18 cellular contexts compared by ENCODE assay signal in the genomic region with DNA sequence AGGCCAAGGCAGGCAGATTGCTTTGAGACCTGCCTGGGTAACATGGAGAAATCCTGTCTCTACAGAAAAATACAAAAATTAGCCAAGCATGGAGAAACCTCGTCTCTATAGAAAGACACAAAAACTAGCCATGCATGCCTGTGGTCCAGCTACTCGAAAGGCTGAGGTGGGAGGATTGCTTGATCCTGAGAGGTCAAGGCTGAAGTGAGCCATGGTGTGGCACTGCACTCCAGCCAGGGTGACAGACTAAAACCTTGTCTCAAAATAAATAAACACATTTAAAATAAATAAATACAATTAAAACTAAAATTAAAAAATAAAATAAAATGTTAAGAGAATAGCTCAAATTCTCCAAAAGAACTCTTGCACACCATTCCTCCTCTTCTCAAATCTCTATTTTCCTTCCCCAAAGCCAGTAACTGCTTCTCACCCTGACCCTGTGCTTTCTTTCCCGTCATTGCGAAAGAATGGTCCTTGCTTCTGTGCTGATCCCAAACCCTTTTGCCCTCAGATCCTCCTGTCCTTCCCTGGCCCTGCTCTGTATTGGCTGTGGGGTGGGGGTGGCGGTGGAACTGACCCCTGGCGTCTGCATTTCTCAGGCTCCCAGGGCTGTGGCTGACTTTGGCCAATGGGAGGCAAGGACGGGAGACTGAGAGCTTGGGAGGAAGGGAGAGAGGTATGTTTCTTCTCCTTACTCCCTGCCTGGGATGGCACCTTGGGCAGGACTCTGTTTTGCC. TPM values are rescaled to one million over a fixed set of nuclear protein-coding genes. Genes with fewer than 3 reads are reported as not detected.
A peak's percentile ranks its signal among the peaks of the same experiment; 100 is the strongest.
DNase-seq lines count a peak whose midpoint lies in the region; ATAC-seq, FAIRE-seq and TF ChIP-seq lines count a peak whose summit lies in the region.
"Had no signal": no experiment of that assay in that cellular context is flagged by ENCODE, and none has a peak within 500 bp of the region (broad histone marks: within the 10 kb centered on the region; RNA-seq: fewer than 3 reads in every experiment).

No MANE protein-coding gene starts in this region.

- H2AK5ac ChIP-seq in H9 (ENCODE audit: insufficient read length, low read length) (no peak overlapping the region), mesendoderm (ENCODE audit: low read length) (no peak overlapping the region)

- H2BK5ac ChIP-seq in H9 (ENCODE audit: insufficient read length, low read length), result no peak overlapping the region
- no peak overlapping the region for H2BK5ac ChIP-seq in mesendoderm (ENCODE audit: low read length)

- H3K27me3 ChIP-seq in CD4-positive, alpha-beta T cell (ENCODE audit: control insufficient read depth, insufficient read depth, low read length), result no peaks in the 10 kb centered on the region
- H3K27me3 ChIP-seq in H9 (ENCODE audit: insufficient read depth, low read length) (no peaks in the 10 kb centered on the region), K562 (ENCODE audit: control insufficient read depth in 2 of 2, insufficient read depth in 2 of 2, low read length in 2 of 2) (no peaks in the 10 kb centered on the region), mesendoderm (ENCODE audit: insufficient read depth, low read length, poor library complexity) (no peaks in the 10 kb centered on the region), SJCRH30 (no peaks in the 10 kb centered on the region), esophagus muscularis mucosa (peaks cover 0 to 5% (median 0%) of the 10 kb centered on the region in 4 donors)

- CTCF ChIA-PET in CD4-positive, alpha-beta T cell (lab: Charles Lee), result interaction anchor here (1.6 kb wide), 1 partner anchor 23 kb away, joined by 4 read pairs; no protein-coding TSS in a partner anchor
- CTCF ChIA-PET in K562 (lab: Yijun Ruan, JAX; ENCODE audit: low intra/inter-chr PET ratio), result no interaction called here

- H3K56ac ChIP-seq in H9 (ENCODE audit: insufficient read length, low read depth, low read length) (no peak overlapping the region), mesendoderm (ENCODE audit: low read length) (peak overlapping the region; percentile 30)

- H3K36me3 ChIP-seq in K562 (ENCODE audit: control insufficient read depth, insufficient read depth, low read length) (peaks cover 62% of the 10 kb centered on the region), mesendoderm (ENCODE audit: control insufficient read depth, insufficient read depth, low read length) (no peaks in the 10 kb centered on the region), SJCRH30 (no peaks in the 10 kb centered on the region), esophagus muscularis mucosa (peaks cover 0 to 31% (median 14%) of the 10 kb centered on the region in 4 donors)

- H3K79me1 ChIP-seq in H9 (ENCODE audit: insufficient read depth, low read depth, low read length, poor library complexity, severe bottlenecking), result no peaks in the 10 kb centered on the region
- no peaks in the 10 kb centered on the region for H3K79me1 ChIP-seq in mesendoderm (ENCODE audit: low read length)

- H3K4me2 ChIP-seq in H9 (ENCODE audit: insufficient read depth, insufficient read length, low read length) (no peak overlapping the region), K562 (ENCODE audit: insufficient read depth, low read length) (no peak overlapping the region), mesendoderm (ENCODE audit: low read length) (no peak overlapping the region)
- H3K4me2 ChIP-seq: PC-9 had no signal

- H3T11ph ChIP-seq in H9 (ENCODE audit: low read length), result no peak overlapping the region

- peaks cover 89% of the 10 kb centered on the region for H3K36me3 Mint-ChIP-seq in CD4-positive, alpha-beta T cell (ENCODE audit: low read depth)
- no peaks in the 10 kb centered on the region for H3K36me3 Mint-ChIP-seq in H9 (ENCODE audit: insufficient read depth in 1 of 3, low read depth in 3 of 3)

- H3K4me3 Mint-ChIP-seq in CD4-positive, alpha-beta T cell, result no peak overlapping the region
- no peak overlapping the region; a peak in 1 of 5 replicates for H3K4me3 Mint-ChIP-seq in H9

- intact Hi-C loops in CD4-positive, alpha-beta T cell (cut with DNase I, micrococcal nuclease), result no loop called here
- intact Hi-C loops in K562 (cut with micrococcal nuclease), result no loop called here
- intact Hi-C loops in esophagus muscularis mucosa (cut with DNase I), result no loop called here

- H3K4me1 ChIP-seq in H9 (ENCODE audit: insufficient read depth, low read length) (peaks cover 2% of the 10 kb centered on the region; the same call in 1 of the 2 replicates), K562 (replicated peaks in 1 of 2; ENCODE audit: control insufficient read depth in 2 of 2, insufficient read depth in 2 of 2, low read length in 2 of 2) (peaks cover 0 to 4% of the 10 kb centered on the region in 2 experiments; a peak in 1 of 5 replicates), mesendoderm (ENCODE audit: control insufficient read depth, low read depth, low read length) (no peaks in the 10 kb centered on the region), SJCRH30 (no peaks in the 10 kb centered on the region), esophagus muscularis mucosa (no peaks in the 10 kb centered on the region)

- no peak overlapping the region for H2BK120ac ChIP-seq in H9 (ENCODE audit: low read depth, low read length, poor library complexity, severe bottlenecking)
- H2BK120ac ChIP-seq in mesendoderm (ENCODE audit: low read depth, low read length), result no peak overlapping the region

- TF ChIP-seq POLR2A in K562 (conservative IDR thresholded peaks at IDR 0.05) (no peak), esophagus muscularis mucosa (IDR thresholded peaks at IDR 0.05; ENCODE audit: low read depth) (no peak)

- H2AFZ ChIP-seq in H9 (ENCODE audit: low read length) (peak overlapping the region; percentile 87), K562 (ENCODE audit: low read depth, low read length) (no peak overlapping the region)
- H2AFZ ChIP-seq: PC-9 had no signal

- H2BK15ac ChIP-seq in H9 (ENCODE audit: low read depth, low read length) (no peak overlapping the region), mesendoderm (replicated peaks; ENCODE audit: low read depth) (no peak overlapping the region)

- TF ChIP-seq RAD21 in K562 (CRISPR knock-in tag; conservative IDR thresholded peaks at IDR 0.05 in 1 of 2, IDR thresholded peaks at IDR 0.05 in 1 of 2), result no peak

- H4K5ac ChIP-seq in H9 (ENCODE audit: insufficient read length, low read depth, low read length) (no peak overlapping the region), mesendoderm (ENCODE audit: low read length) (no peak overlapping the region)

- no peaks in the 10 kb centered on the region for H3K27me3 Mint-ChIP-seq in CD4-positive, alpha-beta T cell
- peaks cover 2% of the 10 kb centered on the region; the same call in 1 of the 2 replicates for H3K27me3 Mint-ChIP-seq in H9 (ENCODE audit: low read depth)

- H3K27ac Mint-ChIP-seq in CD4-positive, alpha-beta T cell, result peak overlapping the region; percentile 24
- peak overlapping the region in 1 of 3 experiments; percentile 50; a peak in 2 of 7 replicates for H3K27ac Mint-ChIP-seq in H9

- POLR2A ChIA-PET in CD4-positive, alpha-beta T cell (lab: Charles Lee), result no interaction called here
- POLR2A ChIA-PET in K562 (lab: Yijun Ruan, JAX), result interaction anchor here (0.7 to 1.9 kb wide), 5 partner anchors 10 to 49 kb away, joined by 3 to 6 read pairs (median 3); partner anchors contain the start of gene SRGN

- in situ Hi-C loops in K562 (cut with MboI), result no loop called here

- H3K4ac ChIP-seq in H9 (ENCODE audit: low read depth, low read length) (no peak overlapping the region), mesendoderm (ENCODE audit: low read depth, low read length) (no peak overlapping the region)

- no peaks in the 10 kb centered on the region for H3K79me2 ChIP-seq in H9 (ENCODE audit: insufficient read depth, low read length)
- peaks cover 29% of the 10 kb centered on the region for H3K79me2 ChIP-seq in K562 (ENCODE audit: control insufficient read depth, insufficient read depth, low read length)
- no peaks in the 10 kb centered on the region for H3K79me2 ChIP-seq in mesendoderm (ENCODE audit: control insufficient read depth, insufficient read depth, low read length)

- no CpG with 5 or more reads among the region's 7 CpGs for WGBS in H9 (ENCODE audit: extremely low coverage, insufficient read length, low lambda C conversion rate)
- 51% methylated on average over 7 of the region's 7 CpGs for WGBS in K562 (ENCODE audit: insufficient coverage, low coverage, missing lambda C conversion rate)
- WGBS in mesendoderm (ENCODE audit: extremely low coverage, insufficient coverage, low lambda C conversion rate), result no CpG with 5 or more reads among the region's 7 CpGs
- 39% methylated on average over 7 of the region's 7 CpGs for WGBS in esophagus muscularis mucosa

- no peak for TF ChIP-seq CTCF in CD4-positive, alpha-beta T cell (IDR thresholded peaks at IDR 0.05)
- no peak for TF ChIP-seq CTCF in H9 (conservative IDR thresholded peaks at IDR 0.05)
- TF ChIP-seq CTCF in K562 (IDR thresholded peaks at IDR 0.05 in 2 of 3, conservative IDR thresholded peaks at IDR 0.05 in 1 of 3; ENCODE audit: insufficient read depth in 2 of 3, low read depth in 1 of 3, low read length in 3 of 3), result no peak
- no peak for TF ChIP-seq CTCF in esophagus muscularis mucosa (IDR thresholded peaks at IDR 0.05)

- H3K23me2 ChIP-seq in H9 (ENCODE audit: insufficient read length, low read depth, low read length, poor library complexity, severe bottlenecking), result no peaks in the 10 kb centered on the region

- no peak for DNase-seq in CD4-positive, alpha-beta T cell
- DNase-seq in H9 (peak; percentile 74), K562 (ENCODE audit: extremely low read depth in 1 of 4, low spot score in 3 of 4) (no peak), mesendoderm (peak; percentile 71), NCI-H146 (lab: John Stamatoyannopoulos, UW) (no peak), SJCRH30 (no peak), NAMALWA (ENCODE audit: low spot score) (no peak), esophagus muscularis mucosa (ENCODE audit: extremely low spot score) (no peak)
- DNase-seq: cortex of kidney; MV-4-11; NCI-H82; PC-9; retina; stimulated activated CD4-positive, alpha-beta T cell treated with anti-CD3 and anti-CD28 coated beads, Interleukin-15, amount 100 ng/mL, for 24 hours had no signal

- peaks cover 34% of the 10 kb centered on the region for H3K4me1 Mint-ChIP-seq in CD4-positive, alpha-beta T cell (ENCODE audit: low read depth)
- peaks cover 4 to 16% of the 10 kb centered on the region in 2 experiments for H3K4me1 Mint-ChIP-seq in H9

- H3K27ac ChIP-seq in CD4-positive, alpha-beta T cell (ENCODE audit: low read depth, low read length), result no peak overlapping the region
- H3K27ac ChIP-seq in H9 (ENCODE audit: insufficient read length, low read depth, low read length) (no peak overlapping the region), K562 (ENCODE audit: extremely low read depth, low read depth, low read length) (no peak overlapping the region), mesendoderm (ENCODE audit: low read depth, low read length) (no peak overlapping the region), SJCRH30 (no peak overlapping the region), esophagus muscularis mucosa (replicated peaks in 1 of 4) (no peak overlapping the region)
- H3K27ac ChIP-seq: PC-9, SK-N-MC had no signal

- H3K4me3 ChIP-seq in K562 (no peak overlapping the region), mesendoderm (ENCODE audit: low read length) (no peak overlapping the region), SJCRH30 (no peak overlapping the region), esophagus muscularis mucosa (no peak overlapping the region)
- H3K4me3 ChIP-seq: PC-9, SK-N-MC had no signal

- no peak overlapping the region for H2BK20ac ChIP-seq in H9 (ENCODE audit: low read depth, low read length, poor library complexity, severe bottlenecking)

- H3K14ac ChIP-seq in H9 (ENCODE audit: insufficient read depth, low read length), result peak overlapping the region; percentile 58; the same call in 1 of the 2 replicates

- no peak for TF ChIP-seq EP300 in K562 (IDR thresholded peaks at IDR 0.05; ENCODE audit: low read length)
- no peak for TF ChIP-seq EP300 in esophagus muscularis mucosa (IDR thresholded peaks at IDR 0.05)

- no peak for FAIRE-seq in K562 (lab: Jason Lieb, UNC)
- FAIRE-seq: islet of Langerhans, TTC549 had no signal

- H4K8ac ChIP-seq in H9 (replicated peaks; ENCODE audit: insufficient read length, low read depth, low read length) (peak overlapping the region; percentile 73), mesendoderm (ENCODE audit: low read depth, low read length) (no peak overlapping the region)

- no peak overlapping the region for H3K23ac ChIP-seq in H9 (ENCODE audit: insufficient read length, low read depth, low read length)
- H3K23ac ChIP-seq in mesendoderm (ENCODE audit: low read length), result no peak overlapping the region

- H3K9ac ChIP-seq in H9 (ENCODE audit: extremely low read depth, insufficient read length, low read length) (no peak overlapping the region), K562 (ENCODE audit: insufficient read depth in 1 of 2, low read depth in 2 of 2, low read length in 2 of 2) (peak overlapping the region in 1 of 2 experiments; percentile 15; a peak in 1 of 4 replicates), mesendoderm (ENCODE audit: low read length) (no peak overlapping the region)

- BruUV-seq in K562 (replicated peaks; lab: Mats Ljungman, UMichigan), result no TSS peak

- no peak for ATAC-seq in CD4-positive, alpha-beta T cell (ENCODE audit: poor library complexity)
- no peak for ATAC-seq in K562

- no peak overlapping the region for H2BK12ac ChIP-seq in H9 (ENCODE audit: insufficient read length, low read depth, low read length)

- H4K20me1 ChIP-seq in H9 (ENCODE audit: control insufficient read depth, insufficient read depth, insufficient read length), result no peaks in the 10 kb centered on the region
- H4K20me1 ChIP-seq in K562 (replicated peaks; ENCODE audit: control insufficient read depth, insufficient read depth, low read length), result no peaks in the 10 kb centered on the region; the same call in 1 of the 2 replicates

- H4K91ac ChIP-seq in H9 (ENCODE audit: insufficient read length, low read depth, low read length), result no peak overlapping the region

- H3K9me1 ChIP-seq in K562 (ENCODE audit: control insufficient read depth, insufficient read depth, low read length), result peaks cover 4% of the 10 kb centered on the region

- H3K18ac ChIP-seq in H9 (ENCODE audit: insufficient read length, low read depth, low read length), result no peak overlapping the region
- H3K18ac ChIP-seq in mesendoderm (ENCODE audit: low read length), result no peak overlapping the region

- no peaks in the 10 kb centered on the region for H3K9me3 ChIP-seq in CD4-positive, alpha-beta T cell (ENCODE audit: control insufficient read depth, low read length)
- no peaks in the 10 kb centered on the region for H3K9me3 ChIP-seq in H9 (ENCODE audit: control insufficient read depth, low read depth, low read length)
- no peaks in the 10 kb centered on the region for H3K9me3 ChIP-seq in K562 (replicated peaks; ENCODE audit: control insufficient read depth, insufficient read depth, low read depth, low read length)
- no peaks in the 10 kb centered on the region for H3K9me3 ChIP-seq in SJCRH30 (replicated peaks)
- H3K9me3 ChIP-seq in esophagus muscularis mucosa, result no peaks in the 10 kb centered on the region

- no peaks in the 10 kb centered on the region for H3K9me3 Mint-ChIP-seq in CD4-positive, alpha-beta T cell
- H3K9me3 Mint-ChIP-seq in H9, result no peaks in the 10 kb centered on the region

RNA-seq across cellular contexts. Expression of gene SRGN, which starts 12.4 kb away (rescaled TPM):
- total RNA-seq in CD4-positive, alpha-beta T cell, result 100 to 1,000 TPM; 342 to 353 TPM
- total RNA-seq in H9 (2021), result not detected in 2 replicates
- 88.1 and 137 TPM in 2 replicates for total RNA-seq in K562 (2011; cell fraction: chromatin; rRNA removed; ENCODE audit: low replicate concordance)
- total RNA-seq in K562 (2011; cell fraction: nucleolus; rRNA removed), result 154 and 205 TPM in 2 replicates
- total RNA-seq in K562 (2011; cell fraction: nucleoplasm; rRNA removed), result 184 and 200 TPM in 2 replicates
- total RNA-seq in K562 (2014; rRNA removed), result 147 and 180 TPM in 2 replicates
- 256 and 289 TPM in 2 replicates for total RNA-seq in K562 (2014; rRNA removed; fragmentation: Illumina TruSeq; extraction: Trizol)
- total RNA-seq in K562 (2015; rRNA removed; fragmentation: Illumina TruSeq; extraction: Trizol), result 149 and 165 TPM in 2 replicates
- total RNA-seq in K562 (2021), result 173 and 193 TPM in 2 replicates
- polyA plus RNA-seq in K562 (2011; rRNA removed), result 124 and 136 TPM in 2 replicates
- 61.8 and 105 TPM in 2 replicates for polyA plus RNA-seq in K562 (2011; cell fraction: cytosol; rRNA removed)
- polyA plus RNA-seq in K562 (2011; cell fraction: nucleus; rRNA removed), result 20.2 and 32.5 TPM in 2 replicates
- 208 and 216 TPM in 2 replicates for polyA plus RNA-seq in K562 (2012)
- polyA plus RNA-seq in K562 (2014; fragmentation: Illumina TruSeq; extraction: Trizol), result 259 and 284 TPM in 2 replicates
- polyA plus RNA-seq in K562 (2014; fragmentation: Nextera tagmentation; extraction: Ambion mirVana), result 100 to 1,000 TPM; 275 to 304 TPM
- polyA plus RNA-seq in K562 (2014; rRNA removed), result 169 and 189 TPM in 2 replicates
- 80.5 and 89.5 TPM in 2 replicates for polyA minus RNA-seq in K562 (2011; rRNA and poly(A)+ RNA removed)
- polyA minus RNA-seq in K562 (2011; cell fraction: cytosol; rRNA and poly(A)+ RNA removed), result 42.2 and 44.1 TPM in 2 replicates
- 5.8 and 12.2 TPM in 2 replicates for polyA minus RNA-seq in K562 (2011; cell fraction: nucleus; rRNA and poly(A)+ RNA removed)
- polyA plus RNA-seq in mesendoderm (2013, experiment 1 of 2), result 0.08 TPM
- 0.06 TPM for polyA plus RNA-seq in mesendoderm (2013, experiment 2 of 2)
- 0.51 and 0.59 TPM in 2 replicates for total RNA-seq in SJCRH30 (2014; rRNA removed; shearing (Covaris generic))
- 100 to 1,000 TPM in 1 of 4 donors, 10 to 100 TPM in 3; 44.9 to 201 (median 82.3) TPM for total RNA-seq in esophagus muscularis mucosa
- polyA plus RNA-seq: neural cell had no signal

RNA-seq across cellular contexts. Expression of gene VPS26A, which starts 23.7 kb away (rescaled TPM):
- 10 to 100 TPM; 32.8 to 33.0 TPM for total RNA-seq in CD4-positive, alpha-beta T cell
- total RNA-seq in H9 (2021) (41.8 and 43.8 TPM in 2 replicates), K562 (2014; rRNA removed) (41.7 and 47.1 TPM in 2 replicates), K562 (2014; rRNA removed; fragmentation: Illumina TruSeq; extraction: Trizol) (61.6 and 78.9 TPM in 2 replicates), K562 (2015; rRNA removed; fragmentation: Illumina TruSeq; extraction: Trizol) (52.7 and 58.7 TPM in 2 replicates), K562 (2021) (80.9 and 83.1 TPM in 2 replicates), esophagus muscularis mucosa (10 to 100 TPM; 31.8 to 47.3 (median 38.4) TPM)
- total RNA-seq in K562 (2011; cell fraction: chromatin; rRNA removed; ENCODE audit: low replicate concordance), result 5.9 and 44.1 TPM in 2 replicates
- total RNA-seq in K562 (2011; cell fraction: nucleolus; rRNA removed), result 3.3 and 5.4 TPM in 2 replicates
- 12.9 and 27.5 TPM in 2 replicates for total RNA-seq in K562 (2011; cell fraction: nucleoplasm; rRNA removed)
- polyA plus RNA-seq in K562 (2011; rRNA removed) (36.9 and 64.0 TPM in 2 replicates), K562 (2014; fragmentation: Illumina TruSeq; extraction: Trizol) (81.9 and 85.9 TPM in 2 replicates), K562 (2014; fragmentation: Nextera tagmentation; extraction: Ambion mirVana) (100 to 1,000 TPM; 117 to 137 TPM), K562 (2014; rRNA removed) (63.2 and 69.3 TPM in 2 replicates)
- polyA plus RNA-seq in K562 (2011; cell fraction: cytosol; rRNA removed), result 4.7 and 13.5 TPM in 2 replicates
- polyA plus RNA-seq in K562 (2011; cell fraction: nucleus; rRNA removed), result 4.1 and 7.3 TPM in 2 replicates
- 70.0 and 81.1 TPM in 2 replicates for polyA plus RNA-seq in K562 (2012)
- 40.8 and 41.4 TPM in 2 replicates for polyA minus RNA-seq in K562 (2011; rRNA and poly(A)+ RNA removed)
- polyA minus RNA-seq in K562 (2011; cell fraction: cytosol; rRNA and poly(A)+ RNA removed), result 18.8 and 21.5 TPM in 2 replicates
- polyA minus RNA-seq in K562 (2011; cell fraction: nucleus; rRNA and poly(A)+ RNA removed), result 2.8 and 6.4 TPM in 2 replicates
- 31.3 TPM for polyA plus RNA-seq in mesendoderm (2013, experiment 1 of 2)
- polyA plus RNA-seq in mesendoderm (2013, experiment 2 of 2), result 30.6 TPM
- total RNA-seq in SJCRH30 (2014; rRNA removed; shearing (Covaris generic)), result 19.6 and 25.3 TPM in 2 replicates

Comparison
In these comparisons a context has a peak if more than half of its experiments do, and no peak if none do; other contexts are left out.
1. DNase-seq: peak in H9 (single experiment) and mesendoderm (single experiment); none in CD4-positive, alpha-beta T cell (0 of 10), K562 (0 of 4), NCI-H146 (single experiment), SJCRH30 (0 of 2), NAMALWA (single experiment) and esophagus muscularis mucosa (single experiment).
2. RNA of gene SRGN, which starts 12.4 kb away (total RNA-seq): 342 to 353 TPM in CD4-positive, alpha-beta T cell, 88.1 to 289 TPM in K562 and 44.9 to 201 TPM in esophagus muscularis mucosa; 0.51 to 0.59 TPM in SJCRH30 and not detected in H9; every median in the first group is over 10 times any median in the second.